Comparison of ENCODE assay signal across 1 cellular context in the genomic region with DNA sequence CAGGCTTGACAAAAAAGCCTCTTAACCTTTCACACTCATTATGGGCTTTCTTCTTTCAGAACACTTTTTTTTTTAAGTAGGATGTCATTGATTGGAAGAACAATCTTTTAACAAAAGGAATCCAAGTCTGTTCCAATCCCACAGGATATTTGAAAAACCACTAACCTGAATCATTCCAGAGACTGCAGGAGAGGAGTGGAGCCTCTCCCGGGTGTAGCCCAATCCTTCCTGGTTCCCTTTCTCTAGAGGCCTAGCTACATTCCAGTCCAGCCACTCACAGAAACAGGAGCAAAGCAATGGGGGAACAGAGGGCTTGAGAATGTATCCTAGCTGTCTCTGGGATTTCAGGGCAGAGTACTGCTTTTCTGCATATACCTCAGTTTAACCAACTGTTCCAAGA.
TF ChIP-seq lines count a peak whose summit lies in the region.

No MANE protein-coding gene starts in this region.

TF ChIP-seq in GM23338, 12 proteins besides CTCF, POLR2A, EP300 and RAD21 (continued from another document):
- no peak for TF ChIP-seq ZNF331 (CRISPR knock-in tag; IDR thresholded peaks at IDR 0.05; ENCODE audit: low read depth)
- TF ChIP-seq STAT1 (IDR thresholded peaks at IDR 0.05; ENCODE audit: unreplicated experiment) = no peak
